In genomic region chr22:37569009-37569920, GRCh38 we compare ENCODE assay signal across 13 cellular contexts. TPM values are rescaled to one million over a fixed set of nuclear protein-coding genes. Genes with fewer than 3 reads are reported as not detected.
A peak's percentile ranks its signal among the peaks of the same experiment; 100 is the strongest.
DNase-seq lines count a peak whose midpoint lies in the region; ATAC-seq and TF ChIP-seq lines count a peak whose summit lies in the region.
"Had no signal": no experiment of that assay in that cellular context is flagged by ENCODE, and none has a peak within 500 bp of the region (broad histone marks: within the 10 kb centered on the region; RNA-seq: fewer than 3 reads in every experiment).

No MANE protein-coding gene starts in this region.

- no peak overlapping the region for H3K4me2 ChIP-seq in OCI-LY7 (ENCODE audit: low read length)

- H3K79me2 ChIP-seq in OCI-LY7 (ENCODE audit: insufficient read depth, low read depth, low read length): no peaks in the 10 kb centered on the region

- POLR2A ChIA-PET in Caco-2 (lab: Charles Lee) (interaction anchor here (0.6 to 2.0 kb wide), 5 partner anchors 10 to 383 kb away, joined by 3 to 8 read pairs (median 7); partner anchors contain the start of gene LGALS2), WTC11 (lab: Charles Lee) (interaction anchor here (0.9 to 5.7 kb wide), 6 partner anchors 13 to 30 kb away, joined by 3 to 24 read pairs (median 3); no protein-coding TSS in a partner anchor), OCI-LY7 (lab: Charles Lee) (no interaction called here)

- H3K4me1 Mint-ChIP-seq in Caco-2 (ENCODE audit: low read depth, unreplicated experiment) (peaks cover 20% of the 10 kb centered on the region), WTC11 (peaks cover 32% of the 10 kb centered on the region)

- no peaks in the 10 kb centered on the region for H3K27me3 Mint-ChIP-seq in Caco-2 (ENCODE audit: insufficient read depth, unreplicated experiment)
- H3K27me3 Mint-ChIP-seq in WTC11 (ENCODE audit: low read depth): peaks cover 5% of the 10 kb centered on the region

- H3K9me3 ChIP-seq in Caco-2 (no peaks in the 10 kb centered on the region), OCI-LY7 (ENCODE audit: low read length) (no peaks in the 10 kb centered on the region)

- H3K4me3 ChIP-seq in Caco-2 (ENCODE audit: low read depth, low read length): no peak overlapping the region
- H3K4me3 ChIP-seq in OCI-LY7 (ENCODE audit: low read depth, low read length, poor library complexity, severe bottlenecking): no peak overlapping the region

- no peak overlapping the region for H2AFZ ChIP-seq in OCI-LY7 (ENCODE audit: low read length)

- no peaks in the 10 kb centered on the region for H3K27me3 ChIP-seq in Caco-2 (replicated peaks; ENCODE audit: control insufficient read depth, insufficient read depth, low read length)

- BruUV-seq in Caco-2 (replicated peaks; lab: Mats Ljungman, UMichigan): no TSS peak
- no TSS peak for BruUV-seq in OCI-LY7 (replicated peaks; lab: Mats Ljungman, UMichigan)

- CTCF ChIA-PET in Caco-2 (lab: Charles Lee): interaction anchor here (0.6 to 5.3 kb wide), 8 partner anchors 9 to 302 kb away, joined by 3 to 54 read pairs (median 4); partner anchors contain the start of gene CDC42EP1
- CTCF ChIA-PET in WTC11 (lab: Charles Lee): interaction anchor here (0.6 to 20.7 kb wide), 11 partner anchors 8 to 124 kb away, joined by 3 to 728 read pairs (median 4); partner anchors contain the start of genes LGALS2 and MFNG
- CTCF ChIA-PET in OCI-LY7 (lab: Charles Lee; ENCODE audit: unreplicated experiment): interaction anchor here (0.7 to 1.7 kb wide), 2 partner anchors 23 to 86 kb away, joined by 3 to 5 read pairs; no protein-coding TSS in a partner anchor

- H4K20me1 ChIP-seq in OCI-LY7 (ENCODE audit: insufficient read depth, low read length): no peaks in the 10 kb centered on the region

- H3K27ac Mint-ChIP-seq in Caco-2 (ENCODE audit: unreplicated experiment) (peak overlapping the region; percentile 89), WTC11 (peak overlapping the region; percentile 32)
- H3K27ac Mint-ChIP-seq: activated CD4-positive, alpha-beta T cell treated with anti-CD3 and anti-CD28 coated beads, Interleukin-2, amount 10 ng/mL, durations not matched to agents 24 days and 14 days; activated naive CD8-positive, alpha-beta T cell had no signal

- H3K4me3 Mint-ChIP-seq in Caco-2 (ENCODE audit: unreplicated experiment) (peak overlapping the region; percentile 65), WTC11 (no peak overlapping the region)
- H3K4me3 Mint-ChIP-seq: activated CD4-positive, alpha-beta T cell treated with anti-CD3 and anti-CD28 coated beads, Interleukin-2, amount 10 ng/mL, durations not matched to agents 24 days and 14 days; activated naive CD8-positive, alpha-beta T cell had no signal

- no peaks in the 10 kb centered on the region for H3K9me2 ChIP-seq in OCI-LY7 (ENCODE audit: insufficient read depth, low read length)

- DNase-seq in Caco-2: peak; percentile 90 to 95
- DNase-seq in WTC11 (ENCODE audit: low spot score): no peak
- peak; percentile 44 for DNase-seq in iPS-NIHi11 (ENCODE audit: low spot score)
- DNase-seq in nucleus accumbens (lab: John Stamatoyannopoulos, UW): peak in 53 of 56 donors; percentile 26 to 94 (median 80)
- no peak for DNase-seq in OCI-LY7 (ENCODE audit: low spot score)
- DNase-seq in NCI-H526 treated with DMSO at 0.1 percent for 48 hours (lab: John Stamatoyannopoulos, UW): no peak
- DNase-seq in central memory CD4-positive, alpha-beta T cell: no peak
- DNase-seq in AG08395 (ENCODE audit: low spot score): no peak
- DNase-seq: activated CD4-positive, alpha-beta T cell treated with anti-CD3 and anti-CD28 coated beads, Interleukin-2, amount 10 ng/mL, durations not matched to agents 24 days and 14 days; NCI-H510A treated with DMSO at 0.1 percent for 48 hours had no signal

- no peaks in the 10 kb centered on the region for H3K9me3 Mint-ChIP-seq in Caco-2 (ENCODE audit: unreplicated experiment)
- no peaks in the 10 kb centered on the region for H3K9me3 Mint-ChIP-seq in WTC11
- H3K9me3 Mint-ChIP-seq: activated CD4-positive, alpha-beta T cell treated with anti-CD3 and anti-CD28 coated beads, Interleukin-2, amount 10 ng/mL, durations not matched to agents 24 days and 14 days had no signal

- peaks cover 88% of the 10 kb centered on the region for H3K36me3 Mint-ChIP-seq in Caco-2 (ENCODE audit: insufficient read depth, unreplicated experiment)
- no peaks in the 10 kb centered on the region for H3K36me3 Mint-ChIP-seq in WTC11
- H3K36me3 Mint-ChIP-seq: activated naive CD8-positive, alpha-beta T cell had no signal

- H3K27ac ChIP-seq in OCI-LY7 (ENCODE audit: low read depth, low read length, poor library complexity, severe bottlenecking): no peak overlapping the region

- intact Hi-C loops in Caco-2 (cut with micrococcal nuclease; ENCODE audit: unreplicated experiment): loop anchor here (1.0 to 5.0 kb wide), 2 partner anchors 23 to 38 kb away; partner anchors contain the start of gene GGA1
- intact Hi-C loops in OCI-LY7 (cut with micrococcal nuclease; ENCODE audit: unreplicated experiment): no loop called here

- H3K36me3 ChIP-seq in Caco-2 (ENCODE audit: control insufficient read depth, insufficient read depth, low read length): peaks cover 11% of the 10 kb centered on the region
- H3K36me3 ChIP-seq in OCI-LY7 (ENCODE audit: insufficient read depth, low read length): no peaks in the 10 kb centered on the region

- ATAC-seq in WTC11: peak; percentile 63
- ATAC-seq: SK-N-SH treated with all-trans-retinoic acid at 6 μM for 48 hours had no signal

- TF ChIP-seq CTCF in Caco-2 (IDR thresholded peaks at IDR 0.05; ENCODE audit: insufficient read depth in 1 of 2, low read depth in 1 of 2, low read length in 1 of 2, severe bottlenecking in 1 of 2, unreplicated experiment in 1 of 2): no peak
- no peak for TF ChIP-seq CTCF in WTC11 (IDR thresholded peaks at IDR 0.05)
- no peak for TF ChIP-seq CTCF in OCI-LY7 (conservative IDR thresholded peaks at IDR 0.05; ENCODE audit: low read length)

- H3K4me1 ChIP-seq in Caco-2 (peaks cover 64% of the 10 kb centered on the region), OCI-LY7 (ENCODE audit: insufficient read depth, low read length, poor library complexity, severe bottlenecking) (peaks cover 4% of the 10 kb centered on the region)

TF ChIP-seq in WTC11, 78 proteins besides CTCF, POLR2A, EP300 and RAD21 (continues in another document):
- TF ChIP-seq USF2 (CRISPR knock-in tag; IDR thresholded peaks at IDR 0.05): no peak
- no peak for TF ChIP-seq ERG (CRISPR knock-in tag; IDR thresholded peaks at IDR 0.05)
- TF ChIP-seq IRF1 (CRISPR knock-in tag; IDR thresholded peaks at IDR 0.05): no peak
- no peak for TF ChIP-seq ZBTB21 (CRISPR knock-in tag; IDR thresholded peaks at IDR 0.05; ENCODE audit: borderline replicate concordance)
- TF ChIP-seq ZMAT4 (CRISPR knock-in tag; IDR thresholded peaks at IDR 0.05): no peak
- peak; percentile 40; the same call in 1 of the 2 replicates for TF ChIP-seq MAX (CRISPR knock-in tag; IDR thresholded peaks at IDR 0.05)
- no peak for TF ChIP-seq IRF2 (CRISPR knock-in tag; IDR thresholded peaks at IDR 0.05; ENCODE audit: borderline replicate concordance, low read depth)

RNA-seq across cellular contexts. Expression of gene CDC42EP1, which starts 9.0 kb away (rescaled TPM):
- 75.0 and 76.1 TPM in 2 replicates for total RNA-seq in Caco-2 (2022)
- 9.6 to 12.7 TPM (median 10.4 TPM) in 3 replicates for total RNA-seq in WTC11 (2021)
- total RNA-seq in OCI-LY7 (2014; rRNA removed; shearing (Covaris generic)): not detected in 2 replicates
- not detected in 2 replicates for total RNA-seq in OCI-LY7 (2022)

RNA-seq across cellular contexts. Expression of gene LGALS2, which starts 10.6 kb away (rescaled TPM):
- total RNA-seq in Caco-2 (2022) (33.2 and 35.2 TPM in 2 replicates), WTC11 (2021) (0.33 TPM in 1 of 3 replicates, not detected in the others), OCI-LY7 (2022) (0.82 and 0.92 TPM in 2 replicates)
- 0.44 TPM in 1 of 2 replicates, not detected in the other for total RNA-seq in OCI-LY7 (2014; rRNA removed; shearing (Covaris generic))
- total RNA-seq: activated CD4-positive, alpha-beta T cell treated with anti-CD3 and anti-CD28 coated beads, Interleukin-2, amount 10 ng/mL, durations not matched to agents 24 days and 14 days; epithelial cell of proximal tubule had no signal

RNA-seq across cellular contexts. Expression of gene GGA1, which starts 39.4 kb away (rescaled TPM):
- total RNA-seq in Caco-2 (2022) (65.7 and 72.8 TPM in 2 replicates), WTC11 (2021) (59.5 to 66.3 TPM (median 61.6 TPM) in 3 replicates), OCI-LY7 (2022) (167 and 172 TPM in 2 replicates)
- total RNA-seq in OCI-LY7 (2014; rRNA removed; shearing (Covaris generic)): 119 and 127 TPM in 2 replicates

RNA-seq across cellular contexts. Expression of gene CARD10, which starts 50.0 kb away (rescaled TPM):
- total RNA-seq in Caco-2 (2022) (26.5 and 31.7 TPM in 2 replicates), WTC11 (2021) (14.6 to 17.5 TPM (median 16.0 TPM) in 3 replicates), OCI-LY7 (2022) (2.8 and 3.1 TPM in 2 replicates)
- 3.3 and 4.0 TPM in 2 replicates for total RNA-seq in OCI-LY7 (2014; rRNA removed; shearing (Covaris generic))
- total RNA-seq: activated CD4-positive, alpha-beta T cell treated with anti-CD3 and anti-CD28 coated beads, Interleukin-2, amount 10 ng/mL, durations not matched to agents 24 days and 14 days had no signal

Comparison
In these comparisons a context has a peak if more than half of its experiments do, and no peak if none do; other contexts are left out.
1. DNase-seq: peak in Caco-2 (2 of 2), iPS-NIHi11 (single experiment) and nucleus accumbens (53 of 56); none in WTC11 (single experiment), OCI-LY7 (single experiment), NCI-H526 treated with DMSO at 0.1 percent for 48 hours (single experiment), central memory CD4-positive, alpha-beta T cell (single experiment) and AG08395 (single experiment).
2. RNA of gene LGALS2, which starts 10.6 kb away (total RNA-seq): 33.2 to 35.2 TPM in Caco-2; 0.44 to 0.92 TPM in OCI-LY7 and 0.33 TPM in WTC11; every median in the first group is over 10 times any median in the second.